8 cellular contexts compared by ENCODE assay signal in the genomic region with DNA sequence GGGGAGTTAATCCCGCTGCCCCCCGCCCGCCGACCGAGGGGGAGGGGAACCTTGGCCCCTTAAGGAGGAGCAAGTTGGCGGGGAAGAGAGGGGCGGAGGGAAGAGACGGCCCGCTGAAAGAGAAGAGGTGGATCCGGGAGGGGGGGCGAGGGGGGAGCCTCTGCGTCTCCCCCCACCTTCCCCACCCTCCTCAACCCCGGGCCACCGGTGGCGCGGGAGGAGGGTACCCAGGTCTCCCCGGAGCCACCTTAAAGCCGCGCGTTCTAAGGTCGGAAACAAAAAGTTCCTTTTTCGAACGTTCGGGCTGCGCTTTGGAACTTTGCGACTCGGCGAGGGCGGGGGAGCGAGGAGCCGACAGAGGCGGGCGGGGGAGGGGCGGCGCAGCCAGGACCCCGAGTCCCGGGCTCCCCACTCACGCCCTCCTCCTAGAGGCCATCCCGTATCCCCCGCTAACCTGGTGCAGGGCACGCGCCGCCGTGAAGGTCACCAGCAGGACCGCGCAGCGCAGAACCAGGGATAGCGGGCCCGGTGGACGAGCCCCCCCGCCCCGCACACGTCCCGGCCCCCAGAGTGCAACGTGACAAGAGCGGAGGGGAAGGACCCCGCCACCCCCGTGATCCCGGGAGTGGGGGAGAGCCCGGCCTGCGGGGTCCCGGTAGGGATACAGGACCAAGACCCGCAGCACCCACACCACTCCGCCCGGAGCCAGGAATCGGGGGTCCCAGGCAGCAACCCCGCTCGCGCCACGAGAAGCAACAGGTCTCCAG. TPM values are rescaled to one million over a fixed set of nuclear protein-coding genes. Genes with fewer than 3 reads are reported as not detected.
A peak's percentile ranks its signal among the peaks of the same experiment; 100 is the strongest.
DNase-seq lines count a peak whose midpoint lies in the region; ATAC-seq and FAIRE-seq lines count a peak whose summit lies in the region.

No MANE protein-coding gene starts in this region.

- peak overlapping the region; percentile 100 for H2BK5ac ChIP-seq in neuronal stem cell (ENCODE audit: low read length)

- H3K27me3 ChIP-seq in neuronal stem cell (ENCODE audit: control insufficient read depth in 3 of 3, insufficient read depth in 3 of 3, low read depth in 1 of 3, low read length in 3 of 3) = no peaks in the 10 kb centered on the region

- H3K9me3 ChIP-seq in neuronal stem cell (replicated peaks in 1 of 2; ENCODE audit: control insufficient read depth in 2 of 2, insufficient read depth in 1 of 2, low read depth in 1 of 2, low read length in 2 of 2) = no peaks in the 10 kb centered on the region

- DNase-seq in ELF-1 (ENCODE audit: low read depth, low spot score) = peak; percentile 80
- DNase-seq in RKO (ENCODE audit: low spot score) = peak; percentile 62
- DNase-seq in activated effector memory CD4-positive, alpha-beta T cell treated with anti-CD3 and anti-CD28 coated beads, Interleukin-2, amount 50 U/mL, for 16 hours = peak; percentile 93
- DNase-seq in frontal cortex (ENCODE audit: low spot score in 2 of 2) = peak; percentile 57 to 81
- peak; percentile 79 for DNase-seq in neuronal stem cell (ENCODE audit: low spot score)
- DNase-seq in substantia nigra (lab: John Stamatoyannopoulos, UW) = peak; percentile 42 to 92 (median 76)
- DNase-seq in NCI-H187 (lab: John Stamatoyannopoulos, UW) = no peak

- peak overlapping the region; percentile 98 for H3K18ac ChIP-seq in neuronal stem cell (ENCODE audit: low read length)

- peak overlapping the region; percentile 99 for H2BK15ac ChIP-seq in neuronal stem cell (ENCODE audit: low read length)

- H3K4me3 ChIP-seq in neuronal stem cell (ENCODE audit: low read length in 2 of 2) = peak overlapping the region; percentile 94 to 95

- peak overlapping the region; percentile 82 for H3K14ac ChIP-seq in neuronal stem cell (ENCODE audit: low read length)

- H3K27ac ChIP-seq in neuronal stem cell (replicated peaks; ENCODE audit: low read length) = peak overlapping the region; percentile 96
- H3K27ac ChIP-seq in substantia nigra (ENCODE audit: low read depth, low read length, poor library complexity, severe bottlenecking) = peak overlapping the region; percentile 99

- H4K8ac ChIP-seq in neuronal stem cell (ENCODE audit: low read depth, low read length) = no peak overlapping the region

- H4K91ac ChIP-seq in neuronal stem cell (ENCODE audit: low read depth, low read length, poor library complexity) = no peak overlapping the region

- peak overlapping the region; percentile 99 for H3K9ac ChIP-seq in neuronal stem cell (ENCODE audit: low read depth, low read length, poor library complexity)

- peak; percentile 35 for ATAC-seq in HG02885 (IDR thresholded peaks at IDR 0.05; ENCODE audit: poor library complexity, unreplicated experiment)

- no CpG with 5 or more reads among the region's 70 CpGs for WGBS in neuronal stem cell (ENCODE audit: extremely low coverage in 2 of 2, insufficient read length in 2 of 2, insufficient replicate concordance in 1 of 2), 2 donors

- H2BK12ac ChIP-seq in neuronal stem cell (ENCODE audit: low read length) = no peak overlapping the region

- peak overlapping the region; percentile 99 for H3K23ac ChIP-seq in neuronal stem cell (ENCODE audit: low read depth, low read length, poor library complexity)

- FAIRE-seq in frontal cortex (lab: Jason Lieb, UNC) = no peak

- H3K4me1 ChIP-seq in neuronal stem cell (ENCODE audit: control insufficient read depth in 2 of 2, insufficient read depth in 1 of 2, low read depth in 1 of 2, low read length in 2 of 2) = peaks cover 19 to 25% of the 10 kb centered on the region in 2 donors

- H3K4me2 ChIP-seq in neuronal stem cell (ENCODE audit: insufficient read depth, low read length, poor library complexity, severe bottlenecking) = peak overlapping the region; percentile 49

- H2AFZ ChIP-seq in neuronal stem cell (ENCODE audit: low read length) = peak overlapping the region; percentile 84

- peak overlapping the region; percentile 91 for H2BK120ac ChIP-seq in neuronal stem cell (ENCODE audit: low read depth, low read length)

- peak overlapping the region; percentile 76 for H3K4ac ChIP-seq in neuronal stem cell (ENCODE audit: low read length)

- H3K36me3 ChIP-seq in neuronal stem cell (replicated peaks in 1 of 2; ENCODE audit: control insufficient read depth in 2 of 2, insufficient read depth in 2 of 2, low read length in 2 of 2) = peaks cover 12 to 22% of the 10 kb centered on the region in 2 donors

- H2AK5ac ChIP-seq in neuronal stem cell (ENCODE audit: low read depth, low read length) = peak overlapping the region; percentile 90

- H3K79me1 ChIP-seq in neuronal stem cell (ENCODE audit: low read depth, low read length) = peaks cover 29% of the 10 kb centered on the region

RNA-seq across cellular contexts. Expression of a gene that starts 0.7 kb away (rescaled TPM):
- 7.7 TPM for total RNA-seq in frontal cortex
- 77.7 TPM for polyA plus RNA-seq in neuronal stem cell (2013, experiment 1 of 2)
- 78.0 TPM for polyA plus RNA-seq in neuronal stem cell (2013, experiment 2 of 2)

RNA-seq across cellular contexts. Expression of a gene that starts 11.9 kb away (rescaled TPM):
- 16.3 TPM for total RNA-seq in frontal cortex
- 67.3 TPM for polyA plus RNA-seq in neuronal stem cell (2013, experiment 1 of 2)
- polyA plus RNA-seq in neuronal stem cell (2013, experiment 2 of 2) = 64.6 TPM

RNA-seq across cellular contexts. Expression of a gene that starts 14.8 kb away (rescaled TPM):
- 15.5 TPM for total RNA-seq in frontal cortex
- polyA plus RNA-seq in neuronal stem cell (2013, experiment 1 of 2) = 38.5 TPM
- 37.8 TPM for polyA plus RNA-seq in neuronal stem cell (2013, experiment 2 of 2)

RNA-seq across cellular contexts. Expression of a gene that starts 34.2 kb away (rescaled TPM):
- 4.1 TPM for total RNA-seq in frontal cortex
- 5.4 TPM for polyA plus RNA-seq in neuronal stem cell (2013, experiment 1 of 2)
- 5.2 TPM for polyA plus RNA-seq in neuronal stem cell (2013, experiment 2 of 2)

RNA-seq across cellular contexts. Expression of a gene that starts 36.8 kb away (rescaled TPM):
- total RNA-seq in frontal cortex = 20.0 TPM
- 29.2 TPM for polyA plus RNA-seq in neuronal stem cell (2013, experiment 1 of 2)
- polyA plus RNA-seq in neuronal stem cell (2013, experiment 2 of 2) = 27.6 TPM

Comparison
In these comparisons a context has a peak if more than half of its experiments do, and no peak if none do; other contexts are left out.
1. DNase-seq: peak in ELF-1 (single experiment), RKO (single experiment), activated effector memory CD4-positive, alpha-beta T cell treated with anti-CD3 and anti-CD28 coated beads, Interleukin-2, amount 50 U/mL, for 16 hours (single experiment), frontal cortex (2 of 2), neuronal stem cell (single experiment) and substantia nigra (49 of 49); none in NCI-H187 (0 of 2).